Comparison of ENCODE assay signal across 1 cellular context in genomic region chr7:101164071-101164840, GRCh38.
TF ChIP-seq lines count a peak whose summit lies in the region.

No MANE protein-coding gene starts in this region.

TF ChIP-seq in K562, 482 proteins besides CTCF, POLR2A, EP300 and RAD21:
- TF ChIP-seq TFAP4 (CRISPR knock-in tag; IDR thresholded peaks at IDR 0.05; ENCODE audit: borderline replicate concordance) = peak; percentile 73; the same call in 1 of the 2 replicates
- TF ChIP-seq SAP30 (IDR thresholded peaks at IDR 0.05; ENCODE audit: borderline replicate concordance, insufficient read depth, low read depth, low read length, poor library complexity, severe bottlenecking) = peak; percentile 59
- no peak for TF ChIP-seq MCM5 (IDR thresholded peaks at IDR 0.05; ENCODE audit: low read depth)
- peak in 1 of 2 experiments; percentile 93; a peak in 2 of 4 replicates for TF ChIP-seq SIN3A (IDR thresholded peaks at IDR 0.05; ENCODE audit: borderline replicate concordance in 2 of 2, control insufficient read depth in 1 of 2, low read depth in 2 of 2, low read length in 2 of 2)
- peak; percentile 66 for TF ChIP-seq ARID4B (CRISPR knock-in tag; IDR thresholded peaks at IDR 0.05)
- peak in 1 of 2 experiments; percentile 51; a peak in 1 of 4 replicates for TF ChIP-seq MNT (conservative IDR thresholded peaks at IDR 0.05)
- TF ChIP-seq XRCC5 (IDR thresholded peaks at IDR 0.05; ENCODE audit: low read depth, low read length) = peak; percentile 22; the same call in 1 of the 2 replicates
- no peak for TF ChIP-seq THRB (CRISPR knock-in tag; conservative IDR thresholded peaks at IDR 0.05)
- no peak for TF ChIP-seq ZNF197 (CRISPR knock-in tag; IDR thresholded peaks at IDR 0.05; ENCODE audit: low read depth)
- peak; percentile 94 for TF ChIP-seq EHMT2 (IDR thresholded peaks at IDR 0.05)
- peak; percentile 96 for TF ChIP-seq REST (CRISPR knock-in tag; IDR thresholded peaks at IDR 0.05; ENCODE audit: low read depth)
- peak; percentile 85 for TF ChIP-seq MIER1 (IDR thresholded peaks at IDR 0.05; ENCODE audit: low read depth)
- no peak for TF ChIP-seq ZNF561 (CRISPR knock-in tag; conservative IDR thresholded peaks at IDR 0.05)
- TF ChIP-seq HMGN3 (IDR thresholded peaks at IDR 0.05; ENCODE audit: borderline replicate concordance, extremely low read depth, insufficient read length, low read depth, low read length) = peak; percentile 34
- TF ChIP-seq ZFX (CRISPR knock-in tag; IDR thresholded peaks at IDR 0.05) = 0 out of 2 replicates have a peak, but pooled peaks have one; percentile 11
- 0 out of 2 replicates have a peak, but pooled peaks have one; percentile 14 for TF ChIP-seq ETS1 (conservative IDR thresholded peaks at IDR 0.05; ENCODE audit: control insufficient read depth, low read depth, low read length)
- TF ChIP-seq RBFOX2 (IDR thresholded peaks at IDR 0.05; ENCODE audit: low read depth, low read length) = peak; percentile 52; the same call in 1 of the 2 replicates
- TF ChIP-seq STAG1 (CRISPR knock-in tag; IDR thresholded peaks at IDR 0.05; ENCODE audit: borderline replicate concordance) = peak; percentile 22; the same call in 1 of the 2 replicates
- TF ChIP-seq UBTF (IDR thresholded peaks at IDR 0.05; ENCODE audit: borderline replicate concordance in 1 of 2, low read depth in 2 of 2, low read length in 2 of 2) = peak in 1 of 2 experiments; percentile 77; a peak in 1 of 4 replicates
- peak in 1 of 2 experiments; percentile 28 for TF ChIP-seq AFF1 (IDR thresholded peaks at IDR 0.05; ENCODE audit: low read depth in 1 of 2, partially characterized antibody in 2 of 2)
- TF ChIP-seq SNRNP70 (optimal IDR thresholded peaks at IDR 0.05; ENCODE audit: low read depth, low read length) = no peak
- TF ChIP-seq HDAC1 (IDR thresholded peaks at IDR 0.05) = peak in 1 of 2 experiments; percentile 35; a peak in 1 of 4 replicates
TF ChIP-seq in K562: peak in this region for 17.
